In genomic region chr19:12294308-12295158, GRCh38 we compare ENCODE assay signal across 8 cellular contexts. TPM values are rescaled to one million over a fixed set of nuclear protein-coding genes. Genes with fewer than 3 reads are reported as not detected.
A peak's percentile ranks its signal among the peaks of the same experiment; 100 is the strongest.
DNase-seq lines count a peak whose midpoint lies in the region; ATAC-seq, FAIRE-seq and TF ChIP-seq lines count a peak whose summit lies in the region.

Gene ZNF44 (minus strand): TSS chr19:12294883. CDS start chr19:12294694, 189 bp downstream.

- peaks cover 13% of the 10 kb centered on the region for H3K9me3 Mint-ChIP-seq in Caco-2 (ENCODE audit: unreplicated experiment)

- H3K79me2 ChIP-seq in OCI-LY3 (ENCODE audit: low read length): peaks cover 34% of the 10 kb centered on the region

- no peaks in the 10 kb centered on the region for H3K27me3 Mint-ChIP-seq in Caco-2 (ENCODE audit: insufficient read depth, unreplicated experiment)

- POLR2A ChIA-PET in Caco-2 (lab: Charles Lee): interaction anchor here (0.5 to 1.3 kb wide), 3 partner anchors 39 to 605 kb away, joined by 3 to 8 read pairs (median 7); partner anchors contain the start of gene ZNF563

- H3K27ac ChIP-seq in OCI-LY3 (ENCODE audit: low read length) (peak within 1 kb of the TSS; percentile 46), epithelial cell of prostate (peak within 1 kb of the TSS; percentile 69)

- H4K20me1 ChIP-seq in OCI-LY3 (ENCODE audit: insufficient read depth, low read length): peaks cover 6% of the 10 kb centered on the region; the same call in 1 of the 2 replicates

- H3K4me3 Mint-ChIP-seq in Caco-2 (ENCODE audit: unreplicated experiment): peak within 1 kb of the TSS; percentile 97

- peak within 1 kb of the TSS; percentile 79 for H3K9ac ChIP-seq in OCI-LY3 (ENCODE audit: low read length)

- intact Hi-C loops in Caco-2 (cut with micrococcal nuclease; ENCODE audit: unreplicated experiment) (loop anchor here (2.0 kb wide), 2 partner anchors 38 to 70 kb away; partner anchors contain the start of genes ZNF442 and ZNF563), mucosa of descending colon (cut with DNase I, micrococcal nuclease) (no loop called here)

- BruUV-seq in Caco-2 (replicated peaks; lab: Mats Ljungman, UMichigan): TSS peak; percentile 46

- peak; percentile 89 for FAIRE-seq in HTR-8/SVneo (lab: Jason Lieb, UNC)

- H3K27me3 ChIP-seq in Caco-2 (replicated peaks; ENCODE audit: control insufficient read depth, insufficient read depth, low read length): no peaks in the 10 kb centered on the region
- H3K27me3 ChIP-seq in OCI-LY3 (ENCODE audit: low read depth, low read length): no peaks in the 10 kb centered on the region

- H3K4me1 Mint-ChIP-seq in Caco-2 (ENCODE audit: low read depth, unreplicated experiment): no peaks in the 10 kb centered on the region

- ATAC-seq in GM21367 (IDR thresholded peaks at IDR 0.05; ENCODE audit: unreplicated experiment) (peak; percentile 80), mucosa of descending colon (peak; percentile 98)

- CTCF ChIA-PET in Caco-2 (lab: Charles Lee): interaction anchor here (0.6 to 1.4 kb wide), 3 partner anchors 50 to 371 kb away, joined by 3 to 5 read pairs (median 4); partner anchors contain the start of gene ZNF442

- peak within 1 kb of the TSS; percentile 69 for H3K4me3 ChIP-seq in Caco-2 (ENCODE audit: low read depth, low read length)
- H3K4me3 ChIP-seq in OCI-LY3 (ENCODE audit: low read length): peak within 1 kb of the TSS; percentile 80
- H3K4me3 ChIP-seq in mucosa of descending colon: peak within 1 kb of the TSS; percentile 99

- H3K9me3 ChIP-seq in Caco-2 (peaks cover 10% of the 10 kb centered on the region), OCI-LY3 (ENCODE audit: insufficient read depth, low read length) (no peaks in the 10 kb centered on the region), mucosa of descending colon (no peaks in the 10 kb centered on the region)

- H2AFZ ChIP-seq in OCI-LY3 (ENCODE audit: low read depth, low read length): peak within 1 kb of the TSS; percentile 49; the same call in 1 of the 2 replicates

- no peaks in the 10 kb centered on the region for H3K36me3 ChIP-seq in Caco-2 (ENCODE audit: control insufficient read depth, insufficient read depth, low read length)
- peaks cover 9% of the 10 kb centered on the region for H3K36me3 ChIP-seq in OCI-LY3 (replicated peaks; ENCODE audit: low read depth, low read length)
- no peaks in the 10 kb centered on the region for H3K36me3 ChIP-seq in mucosa of descending colon (ENCODE audit: low read depth)

- peak; percentile 96 to 98 for DNase-seq in Caco-2
- DNase-seq in HTR-8/SVneo (ENCODE audit: insufficient read length, low spot score): peak; percentile 95
- DNase-seq in activated T-cell treated with anti-CD3 and anti-CD28 coated beads for 4 hours: peak; percentile 93
- DNase-seq in epithelial cell of prostate (ENCODE audit: low read depth, low spot score): peak; percentile 77
- DNase-seq in mucosa of descending colon: peak; percentile 99 to 100 (median 99)
- peak; percentile 93 for DNase-seq in stimulated activated CD8-positive, alpha-beta memory T cell treated with anti-CD3 and anti-CD28 coated beads, Interleukin-4, amount 100 ng/mL, for 24 hours (ENCODE audit: low read depth)

- TF ChIP-seq CTCF in Caco-2 (IDR thresholded peaks at IDR 0.05; ENCODE audit: insufficient read depth in 1 of 2, low read depth in 1 of 2, low read length in 1 of 2, severe bottlenecking in 1 of 2, unreplicated experiment in 1 of 2) (no peak), OCI-LY3 (IDR thresholded peaks at IDR 0.05; ENCODE audit: low read depth, low read length) (no peak), mucosa of descending colon (IDR thresholded peaks at IDR 0.05) (no peak)

- H3K27ac Mint-ChIP-seq in Caco-2 (ENCODE audit: unreplicated experiment): peak within 1 kb of the TSS; percentile 98

- H3K4me1 ChIP-seq in Caco-2: peaks cover 5% of the 10 kb centered on the region; the same call in 1 of the 2 replicates
- H3K4me1 ChIP-seq in OCI-LY3 (ENCODE audit: low read length): peaks cover 11% of the 10 kb centered on the region
- peaks cover 11% of the 10 kb centered on the region for H3K4me1 ChIP-seq in mucosa of descending colon (ENCODE audit: low read depth)

- H3K4me2 ChIP-seq in OCI-LY3 (ENCODE audit: low read length): peak within 1 kb of the TSS; percentile 90

- peaks cover 15% of the 10 kb centered on the region for H3K36me3 Mint-ChIP-seq in Caco-2 (ENCODE audit: insufficient read depth, unreplicated experiment)

RNA-seq across cellular contexts. Expression of gene ZNF44, which starts in this region (rescaled TPM):
- total RNA-seq in Caco-2 (2022) (6.7 and 8.0 TPM in 2 replicates), mucosa of descending colon (10 to 100 TPM; 17.8 to 22.8 (median 21.7) TPM)

Comparison
In these comparisons a context has a peak if more than half of its experiments do, and no peak if none do; other contexts are left out.
1. Peak in every context shown above with its lines: DNase-seq, ATAC-seq, H3K4me3 ChIP-seq and H3K27ac ChIP-seq.